Comparison of ENCODE assay signal across 1 cellular context in genomic region chrX:48652055-48652579, GRCh38. TPM values are rescaled to one million over a fixed set of nuclear protein-coding genes. Genes with fewer than 3 reads are reported as not detected.
"Had no signal": no experiment of that assay in that cellular context is flagged by ENCODE, and none has a peak within 500 bp of the region (broad histone marks: within the 10 kb centered on the region; RNA-seq: fewer than 3 reads in every experiment).

No MANE protein-coding gene starts in this region.

RNA-seq across cellular contexts. Expression of gene WAS, which starts 31.5 kb away (rescaled TPM):
- total RNA-seq: bronchial epithelial cell had no signal
